Comparison of ENCODE assay signal across 16 cellular contexts in the genomic region with DNA sequence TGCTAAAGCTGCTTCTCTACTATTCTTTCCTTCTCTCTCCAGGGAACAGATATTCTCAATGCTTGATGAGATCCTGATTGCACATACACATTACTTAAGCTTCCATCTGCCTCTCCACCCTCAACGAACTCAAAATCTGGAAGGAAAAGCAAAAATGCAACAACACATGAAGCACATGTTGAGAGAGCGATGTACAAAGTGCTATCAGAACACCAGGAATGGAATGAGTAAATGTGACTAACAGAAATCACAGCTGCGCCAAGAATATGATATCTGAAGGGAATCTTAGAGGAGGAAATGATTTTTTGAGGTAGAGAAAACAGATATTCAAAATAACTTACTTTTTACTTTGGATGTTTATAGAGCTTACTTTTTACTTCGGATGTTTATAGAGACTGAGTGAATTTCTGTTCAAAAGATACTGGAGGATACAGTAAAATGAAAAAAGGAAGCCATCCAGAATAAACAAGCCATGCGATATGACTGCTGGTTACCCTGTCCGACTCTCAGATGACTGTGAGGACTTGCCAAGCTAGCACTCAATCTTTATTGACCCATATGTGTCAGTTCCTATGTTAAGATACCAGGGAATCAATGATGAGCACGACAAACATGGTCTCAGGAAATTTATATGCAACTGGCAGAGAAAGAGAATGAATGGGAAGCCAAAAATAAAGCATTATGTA.
DNase-seq lines count a peak whose midpoint lies in the region; ATAC-seq, FAIRE-seq and TF ChIP-seq lines count a peak whose summit lies in the region.
"Had no signal": no experiment of that assay in that cellular context is flagged by ENCODE, and none has a peak within 500 bp of the region (broad histone marks: within the 10 kb centered on the region; RNA-seq: fewer than 3 reads in every experiment).

No MANE protein-coding gene starts in this region.

- TF ChIP-seq EP300 in HepG2 (IDR thresholded peaks at IDR 0.05; ENCODE audit: low read depth in 2 of 2, low read length in 2 of 2): no peak
- no peak for TF ChIP-seq EP300 in HepG2 (CRISPR knock-in tag; IDR thresholded peaks at IDR 0.05; ENCODE audit: borderline replicate concordance)

- H2AK5ac ChIP-seq in mesenchymal stem cell (ENCODE audit: low read length, severe bottlenecking): no peak overlapping the region

- no peak for TF ChIP-seq CTCF in right lobe of liver (IDR thresholded peaks at IDR 0.05)
- no peak for TF ChIP-seq CTCF in HepG2 (CRISPR knock-in tag; IDR thresholded peaks at IDR 0.05)
- no peak for TF ChIP-seq CTCF in endothelial cell of umbilical vein (IDR thresholded peaks at IDR 0.05; ENCODE audit: extremely low read depth in 1 of 2, insufficient read depth in 1 of 2, low read depth in 1 of 2, low read length in 2 of 2)
- no peak for TF ChIP-seq CTCF in upper lobe of right lung (IDR thresholded peaks at IDR 0.05)

- dilution Hi-C loops in endothelial cell of umbilical vein (cut with MboI; ENCODE audit: extremely low pct_ligation_motif_present, low sequenced_read_pairs): no loop called here

- H2AFZ ChIP-seq in HepG2 (ENCODE audit: low read length) (no peak overlapping the region), endothelial cell of umbilical vein (ENCODE audit: low read depth, low read length) (no peak overlapping the region), mesenchymal stem cell (ENCODE audit: low read depth, low read length) (no peak overlapping the region)

- H3K27me3 ChIP-seq in right lobe of liver (no peaks in the 10 kb centered on the region), HepG2 (ENCODE audit: control insufficient read depth in 1 of 2, insufficient read depth in 2 of 2, low read length in 2 of 2) (no peaks in the 10 kb centered on the region), endothelial cell of umbilical vein (ENCODE audit: control insufficient read depth in 2 of 2, insufficient read depth in 2 of 2, low read length in 2 of 2) (no peaks in the 10 kb centered on the region), mesenchymal stem cell (ENCODE audit: control insufficient read depth in 1 of 2, insufficient read depth in 1 of 2, low read length in 2 of 2) (no peaks in the 10 kb centered on the region), upper lobe of right lung (no peaks in the 10 kb centered on the region)
- H3K27me3 ChIP-seq: uterus had no signal

- in situ Hi-C loops in HepG2 (cut with HindIII; ENCODE audit: extremely low pct_ligation_motif_present, low pct_unique_long_range_greater_than_20kb): no loop called here

- H3K27ac ChIP-seq in right lobe of liver (peak overlapping the region in 1 of 3 donors; percentile 7), HepG2 (ENCODE audit: extremely low read length, insufficient read depth, low read length) (no peak overlapping the region), endothelial cell of umbilical vein (ENCODE audit: insufficient read depth, low read depth, low read length) (no peak overlapping the region), mesenchymal stem cell (ENCODE audit: low read length, poor library complexity, severe bottlenecking) (no peak overlapping the region), upper lobe of right lung (peak overlapping the region; percentile 26)
- H3K27ac ChIP-seq: A549, uterus had no signal

- H3K4me3 ChIP-seq in right lobe of liver: no peak overlapping the region
- no peak overlapping the region for H3K4me3 ChIP-seq in HepG2 (replicated peaks in 1 of 3; ENCODE audit: insufficient read depth in 1 of 3, low read depth in 2 of 3, low read length in 3 of 3)
- peak overlapping the region in 1 of 3 experiments; percentile 3 for H3K4me3 ChIP-seq in endothelial cell of umbilical vein (replicated peaks in 1 of 3; ENCODE audit: insufficient read depth in 1 of 3, low read depth in 1 of 3, low read length in 3 of 3)
- H3K4me3 ChIP-seq in mesenchymal stem cell (ENCODE audit: insufficient read depth in 1 of 2, low read depth in 1 of 2, low read length in 2 of 2): peak overlapping the region in 1 of 2 experiments; percentile 57
- H3K4me3 ChIP-seq in upper lobe of right lung: no peak overlapping the region
- H3K4me3 ChIP-seq: A549, GM12878, uterus had no signal

- H4K91ac ChIP-seq in mesenchymal stem cell (ENCODE audit: low read length): no peak overlapping the region

- H3K23ac ChIP-seq in mesenchymal stem cell (ENCODE audit: low read length in 2 of 2): no peak overlapping the region

- no peaks in the 10 kb centered on the region for H3K4me1 ChIP-seq in right lobe of liver
- peaks cover 36% of the 10 kb centered on the region for H3K4me1 ChIP-seq in HepG2 (ENCODE audit: insufficient read depth, low read length)
- H3K4me1 ChIP-seq in endothelial cell of umbilical vein (ENCODE audit: control insufficient read depth, extremely low read depth, insufficient read depth, low read length): peaks cover 4% of the 10 kb centered on the region
- H3K4me1 ChIP-seq in mesenchymal stem cell (ENCODE audit: control insufficient read depth, insufficient read depth, low read depth, low read length): peaks cover 2% of the 10 kb centered on the region
- H3K4me1 ChIP-seq in upper lobe of right lung: peaks cover 16% of the 10 kb centered on the region
- H3K4me1 ChIP-seq: uterus had no signal

- H2BK12ac ChIP-seq in mesenchymal stem cell (ENCODE audit: low read length in 2 of 2): no peak overlapping the region

- no peak for DNase-seq in right lobe of liver
- no peak for DNase-seq in HepG2 (ENCODE audit: low spot score)
- peak; percentile 75 for DNase-seq in endothelial cell of umbilical vein (ENCODE audit: low read depth, low spot score)
- no peak for DNase-seq in mesenchymal stem cell
- no peak for DNase-seq in upper lobe of right lung
- no peak for DNase-seq in NCI-H2107 (lab: John Stamatoyannopoulos, UW)
- no peak for DNase-seq in glomerular visceral epithelial cell (ENCODE audit: extremely low spot score)
- DNase-seq: activated CD4-positive, alpha-beta T cell treated with anti-CD3 and anti-CD28 coated beads for 48 hours; DMS 273 treated with DMSO at 0.1 percent for 48 hours; stimulated activated CD4-positive, alpha-beta T cell treated with anti-CD3 and anti-CD28 coated beads, Interleukin-15, amount 100 ng/mL, for 24 hours; T-helper 2 cell; uterus had no signal

- POLR2A ChIA-PET in HepG2 (lab: Yijun Ruan, JAX) (no interaction called here), endothelial cell of umbilical vein (lab: Charles Lee) (no interaction called here)

- no peak for TF ChIP-seq POLR2A in right lobe of liver (IDR thresholded peaks at IDR 0.05)
- TF ChIP-seq POLR2A in HepG2 (IDR thresholded peaks at IDR 0.05; ENCODE audit: insufficient read depth in 1 of 2, low read depth in 2 of 2, low read length in 2 of 2): no peak
- TF ChIP-seq POLR2A in endothelial cell of umbilical vein (IDR thresholded peaks at IDR 0.05; ENCODE audit: low read depth, low read length): no peak

- H4K8ac ChIP-seq in mesenchymal stem cell (ENCODE audit: low read length): no peak overlapping the region

- no peak overlapping the region for H3K14ac ChIP-seq in mesenchymal stem cell (ENCODE audit: low read length in 2 of 2)

- H2BK120ac ChIP-seq in mesenchymal stem cell (ENCODE audit: low read depth, low read length): no peak overlapping the region

- no TSS peak for BruUV-seq in HepG2 (replicated peaks; lab: Mats Ljungman, UMichigan)
- BruUV-seq in endothelial cell of umbilical vein (replicated peaks; lab: Mats Ljungman, UMichigan): no TSS peak

- H3K9ac ChIP-seq in HepG2 (ENCODE audit: insufficient read depth, low read depth, low read length) (no peak overlapping the region), endothelial cell of umbilical vein (replicated peaks; ENCODE audit: extremely low read depth, insufficient read depth, low read length) (no peak overlapping the region), mesenchymal stem cell (ENCODE audit: low read length) (peak overlapping the region; percentile 32)

- no peak overlapping the region for H3K18ac ChIP-seq in mesenchymal stem cell (ENCODE audit: low read depth in 1 of 2, low read length in 2 of 2)

- no peaks in the 10 kb centered on the region for H4K20me1 ChIP-seq in HepG2 (ENCODE audit: insufficient read depth, low read length)
- no peaks in the 10 kb centered on the region for H4K20me1 ChIP-seq in endothelial cell of umbilical vein (replicated peaks; ENCODE audit: control insufficient read depth, extremely low read depth, insufficient read depth, low read length)

- H3K79me2 ChIP-seq in HepG2 (ENCODE audit: insufficient read depth, low read length) (peaks cover 32% of the 10 kb centered on the region), endothelial cell of umbilical vein (ENCODE audit: control insufficient read depth, insufficient read depth, low read length) (peaks cover 4% of the 10 kb centered on the region)

- no peaks in the 10 kb centered on the region for H3K36me3 ChIP-seq in right lobe of liver
- H3K36me3 ChIP-seq in HepG2 (replicated peaks in 1 of 2; ENCODE audit: control insufficient read depth in 1 of 2, insufficient read depth in 2 of 2, low read length in 2 of 2): peaks cover 3 to 12% of the 10 kb centered on the region in 2 experiments
- no peaks in the 10 kb centered on the region for H3K36me3 ChIP-seq in endothelial cell of umbilical vein (ENCODE audit: control insufficient read depth in 2 of 2, extremely low read depth in 1 of 2, insufficient read depth in 2 of 2, low read length in 2 of 2)
- H3K36me3 ChIP-seq in mesenchymal stem cell (ENCODE audit: control insufficient read depth in 1 of 2, insufficient read depth in 2 of 2, low read depth in 1 of 2, low read length in 2 of 2): no peaks in the 10 kb centered on the region
- H3K36me3 ChIP-seq in upper lobe of right lung: no peaks in the 10 kb centered on the region
- H3K36me3 ChIP-seq: uterus had no signal

- no peak overlapping the region for H3K4ac ChIP-seq in mesenchymal stem cell (ENCODE audit: low read depth in 1 of 2, low read length in 2 of 2)

- peak in 3 of 4 donors; percentile 43 to 70 (median 60) for ATAC-seq in right lobe of liver
- no peak for ATAC-seq in HepG2
- no peak for ATAC-seq in upper lobe of right lung
- no peak for ATAC-seq in HG03520 (IDR thresholded peaks at IDR 0.05; ENCODE audit: unreplicated experiment)
- ATAC-seq: A549, GM12878 had no signal

- 61% methylated on average over 7 of the region's 7 CpGs for WGBS in right lobe of liver (ENCODE audit: insufficient coverage, low coverage, low lambda C conversion rate, missing lambda C conversion rate)
- 97% methylated on average over 7 of the region's 7 CpGs for WGBS in HepG2 (ENCODE audit: low lambda C conversion rate)
- WGBS in mesenchymal stem cell: 92% methylated on average over 7 of the region's 7 CpGs

- H3K9me1 ChIP-seq in endothelial cell of umbilical vein (replicated peaks; ENCODE audit: control insufficient read depth, extremely low read depth, insufficient read depth, low read length): no peaks in the 10 kb centered on the region

- TF ChIP-seq RAD21 in HepG2 (CRISPR knock-in tag; IDR thresholded peaks at IDR 0.05): no peak

- CTCF ChIA-PET in HepG2 (lab: Yijun Ruan, JAX; ENCODE audit: low intra/inter-chr PET ratio, low total read pairs) (no interaction called here), endothelial cell of umbilical vein (lab: Charles Lee) (interaction anchor here (0.9 to 2.8 kb wide), 6 partner anchors 16 to 188 kb away, joined by 3 to 9 read pairs (median 4); no protein-coding TSS in a partner anchor)

- peaks cover 21% of the 10 kb centered on the region for H3K79me1 ChIP-seq in mesenchymal stem cell (replicated peaks; ENCODE audit: low read length, poor library complexity, severe bottlenecking)

- H3K9me3 ChIP-seq in right lobe of liver (no peaks in the 10 kb centered on the region), HepG2 (ENCODE audit: low read length) (no peaks in the 10 kb centered on the region), endothelial cell of umbilical vein (replicated peaks; ENCODE audit: control insufficient read depth, insufficient read depth, low read length) (no peaks in the 10 kb centered on the region), mesenchymal stem cell (ENCODE audit: control insufficient read depth, low read length) (no peaks in the 10 kb centered on the region), upper lobe of right lung (no peaks in the 10 kb centered on the region)
- H3K9me3 ChIP-seq: A549, uterus had no signal

- H2BK15ac ChIP-seq in mesenchymal stem cell (ENCODE audit: low read depth, poor library complexity, severe bottlenecking): no peak overlapping the region

- H2BK5ac ChIP-seq in mesenchymal stem cell (ENCODE audit: low read depth, low read length, poor library complexity, severe bottlenecking): no peak overlapping the region

- intact Hi-C loops in right lobe of liver (cut with DNase I): no loop called here
- intact Hi-C loops in HepG2 (cut with micrococcal nuclease; ENCODE audit: unreplicated experiment): no loop called here
- intact Hi-C loops in endothelial cell of umbilical vein (cut with micrococcal nuclease): no loop called here
- intact Hi-C loops in upper lobe of right lung (cut with DNase I): no loop called here

- FAIRE-seq in HepG2 (lab: Jason Lieb, UNC): no peak
- FAIRE-seq in endothelial cell of umbilical vein (lab: Jason Lieb, UNC): peak; percentile 63
- FAIRE-seq: A549, frontal cortex, GM12878 had no signal

- H3K4me2 ChIP-seq in HepG2 (ENCODE audit: low read depth, low read length): no peak overlapping the region
- H3K4me2 ChIP-seq in endothelial cell of umbilical vein (ENCODE audit: insufficient read depth, low read length): peak overlapping the region; percentile 29
- no peak overlapping the region for H3K4me2 ChIP-seq in mesenchymal stem cell (ENCODE audit: low read length, poor library complexity, severe bottlenecking)
- H3K4me2 ChIP-seq: A549 had no signal

Comparison
In these comparisons a context has a peak if more than half of its experiments do, and no peak if none do; other contexts are left out.
1. ATAC-seq: peak in right lobe of liver (3 of 4); none in HepG2 (single experiment), upper lobe of right lung (single experiment) and HG03520 (single experiment).